34 cellular contexts compared by ENCODE assay signal in the genomic region with DNA sequence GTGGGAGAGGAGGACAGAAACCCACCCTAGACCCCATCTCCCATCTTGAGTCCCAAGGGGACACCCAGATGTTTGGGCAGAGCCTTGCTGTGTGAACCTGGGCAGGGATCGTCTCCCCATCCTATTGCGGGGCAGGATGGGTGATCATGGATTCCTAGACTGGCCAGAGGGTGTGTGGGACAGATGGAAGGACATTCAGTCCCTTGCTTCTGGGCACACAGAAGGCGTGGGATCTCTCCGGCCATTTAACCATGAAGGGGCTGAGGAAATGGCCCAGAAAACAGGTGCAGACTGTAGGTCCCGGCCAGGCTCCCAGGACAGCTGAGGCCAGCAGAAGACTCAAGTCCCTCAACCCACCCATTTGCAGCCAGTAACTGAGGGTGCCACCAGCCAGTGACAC. TPM values are rescaled to one million over a fixed set of nuclear protein-coding genes. Genes with fewer than 3 reads are reported as not detected.
"Had no signal": no experiment of that assay in that cellular context is flagged by ENCODE, and none has a peak within 500 bp of the region (broad histone marks: within the 10 kb centered on the region; RNA-seq: fewer than 3 reads in every experiment).

No MANE protein-coding gene starts in this region.

- H3K9me3 ChIP-seq: body of pancreas, breast epithelium had no signal

- H3K27me3 ChIP-seq: brain microvascular endothelial cell, breast epithelium had no signal

- H3K27ac ChIP-seq: body of pancreas, brain microvascular endothelial cell, VCaP had no signal

- H3K27ac Mint-ChIP-seq: activated B cell treated with CpG ODN at 0.5 μM for 24 hours; activated CD4-positive, alpha-beta memory T cell treated with anti-CD3 and anti-CD28 coated beads for 36 hours; activated CD4-positive, alpha-beta T cell treated with anti-CD3 and anti-CD28 coated beads, Interleukin-2, amount 10 ng/mL, durations not matched to agents 24 days and 14 days; activated CD8-positive, alpha-beta T cell treated with anti-CD3 and anti-CD28 coated beads for 36 hours; activated naive CD4-positive, alpha-beta T cell treated with anti-CD3 and anti-CD28 coated beads, Interleukin-2, amount 10 ng/mL, durations not matched to agents 7 days and 5 days; activated naive CD4-positive, alpha-beta T cell treated with anti-CD3 and anti-CD28 coated beads, Interleukin-2, amount 50 U/mL, for 24 hours; activated naive CD8-positive, alpha-beta T cell; activated naive CD8-positive, alpha-beta T cell treated with anti-CD3 and anti-CD28 coated beads, Interleukin-2, amount 10 ng/mL, durations not matched to agents 7 days and 5 days; activated naive CD8-positive, alpha-beta T cell treated with anti-CD3 and anti-CD28 coated beads, Interleukin-2, amount 50 U/mL, for 24 hours; activated T-cell treated with anti-CD3 and anti-CD28 coated beads, Interleukin-2, amount 50 U/mL, for 24 hours; activated T-helper 2 cell treated with anti-CD3 and anti-CD28 coated beads, Interferon-gamma antibody, Interleukin-2, Interleukin-4, amounts not matched to agents 10 μg/mL and 5 μg/mL and 100 μg/mL, durations not matched to agents 14 hours and 24 hours and 36 hours; T-helper 1 cell treated with Interleukin-12 subunit alpha and Interleukin-12 subunit beta and Interleukin-4 antibody, amounts not matched to agents 30 μg/mL and 1 μg/mL, for 36 hours; T-helper 2 cell treated with Interferon-gamma antibody and Interleukin-4, amounts not matched to agents 5 μg/mL and 100 μg/mL, for 36 hours had no signal

- H3K36me3 ChIP-seq: brain microvascular endothelial cell, breast epithelium had no signal

- H3K36me3 Mint-ChIP-seq: activated CD4-positive, alpha-beta memory T cell treated with anti-CD3 and anti-CD28 coated beads for 36 hours; activated naive CD4-positive, alpha-beta T cell treated with anti-CD3 and anti-CD28 coated beads, Interleukin-2, amount 10 ng/mL, durations not matched to agents 7 days and 5 days; activated naive CD4-positive, alpha-beta T cell treated with anti-CD3 and anti-CD28 coated beads, Interleukin-2, amount 50 U/mL, for 24 hours; activated naive CD8-positive, alpha-beta T cell; activated naive CD8-positive, alpha-beta T cell treated with anti-CD3 and anti-CD28 coated beads, Interleukin-2, amount 10 ng/mL, durations not matched to agents 7 days and 5 days had no signal

- DNase-seq: activated B cell treated with CpG ODN at 0.5 μM for 24 hours; activated CD4-positive, alpha-beta memory T cell treated with anti-CD3 and anti-CD28 coated beads for 36 hours; activated CD4-positive, alpha-beta T cell treated with anti-CD3 and anti-CD28 coated beads for 4 hours; activated CD4-positive, alpha-beta T cell treated with anti-CD3 and anti-CD28 coated beads, Interleukin-2, amount 10 ng/mL, durations not matched to agents 24 days and 14 days; activated CD4-positive, alpha-beta T cell treated with anti-CD3 and anti-CD28 coated beads, Interleukin-2, amount 50 U/mL, for 1 hour; activated CD4-positive, alpha-beta T cell treated with anti-CD3 and anti-CD28 coated beads, Interleukin-2, amount 50 U/mL, for 4 hours; activated CD4-positive, CD25-positive, alpha-beta regulatory T cell treated with anti-CD3 and anti-CD28 coated beads, Interleukin-2, amount 50 U/mL, for 72 hours; activated CD8-positive, alpha-beta memory T cell treated with anti-CD3 and anti-CD28 coated beads, Interleukin-2, amount 50 U/mL, for 4 hours; activated CD8-positive, alpha-beta T cell treated with anti-CD3 and anti-CD28 coated beads for 36 hours; activated effector memory CD4-positive, alpha-beta T cell treated with Interleukin-2 at 50 U/mL for 16 hours; activated gamma-delta T cell; activated naive CD4-positive, alpha-beta T cell treated with anti-CD3 and anti-CD28 coated beads, Interleukin-2, amount 10 ng/mL, durations not matched to agents 7 days and 5 days; activated naive CD4-positive, alpha-beta T cell treated with Interleukin-2 at 50 U/mL for 16 hours; activated naive CD8-positive, alpha-beta T cell treated with anti-CD3 and anti-CD28 coated beads, Interleukin-2, amount 10 ng/mL, durations not matched to agents 7 days and 5 days; activated naive CD8-positive, alpha-beta T cell treated with anti-CD3 and anti-CD28 coated beads, Interleukin-2, amount 50 U/mL, for 24 hours; activated T-cell treated with anti-CD3 and anti-CD28 coated beads, Interleukin-2, amount 50 U/mL, for 24 hours; activated T-cell treated with anti-CD3 and anti-CD28 coated beads, Interleukin-2, amount 50 U/mL, for 48 hours; amygdala; anterior cingulate cortex; body of pancreas; brain microvascular endothelial cell; central memory CD4-positive, alpha-beta T cell; T-helper 1 cell; T-helper 2 cell; T-helper 9 cell had no signal

- H3K9me3 Mint-ChIP-seq: activated B cell treated with CpG ODN at 0.5 μM for 24 hours; activated CD4-positive, alpha-beta memory T cell treated with anti-CD3 and anti-CD28 coated beads for 36 hours; activated CD4-positive, alpha-beta T cell treated with anti-CD3 and anti-CD28 coated beads, Interleukin-2, amount 10 ng/mL, durations not matched to agents 24 days and 14 days; activated CD8-positive, alpha-beta T cell treated with anti-CD3 and anti-CD28 coated beads for 36 hours; activated naive CD4-positive, alpha-beta T cell treated with anti-CD3 and anti-CD28 coated beads, Interleukin-2, amount 10 ng/mL, durations not matched to agents 7 days and 5 days; activated naive CD4-positive, alpha-beta T cell treated with anti-CD3 and anti-CD28 coated beads, Interleukin-2, amount 50 U/mL, for 24 hours; activated naive CD8-positive, alpha-beta T cell treated with anti-CD3 and anti-CD28 coated beads, Interleukin-2, amount 10 ng/mL, durations not matched to agents 7 days and 5 days; activated naive CD8-positive, alpha-beta T cell treated with anti-CD3 and anti-CD28 coated beads, Interleukin-2, amount 50 U/mL, for 24 hours; activated T-cell treated with anti-CD3 and anti-CD28 coated beads, Interleukin-2, amount 50 U/mL, for 24 hours; activated T-helper 2 cell treated with anti-CD3 and anti-CD28 coated beads, Interferon-gamma antibody, Interleukin-2, Interleukin-4, amounts not matched to agents 10 μg/mL and 5 μg/mL and 100 μg/mL, durations not matched to agents 14 hours and 24 hours and 36 hours; T-helper 1 cell treated with Interleukin-12 subunit alpha and Interleukin-12 subunit beta and Interleukin-4 antibody, amounts not matched to agents 30 μg/mL and 1 μg/mL, for 36 hours; T-helper 2 cell treated with Interferon-gamma antibody and Interleukin-4, amounts not matched to agents 5 μg/mL and 100 μg/mL, for 36 hours had no signal

- H3K4me3 Mint-ChIP-seq: activated B cell treated with CpG ODN at 0.5 μM for 24 hours; activated CD4-positive, alpha-beta memory T cell treated with anti-CD3 and anti-CD28 coated beads for 36 hours; activated CD4-positive, alpha-beta T cell treated with anti-CD3 and anti-CD28 coated beads, Interleukin-2, amount 10 ng/mL, durations not matched to agents 24 days and 14 days; activated CD8-positive, alpha-beta T cell treated with anti-CD3 and anti-CD28 coated beads for 36 hours; activated naive CD4-positive, alpha-beta T cell treated with anti-CD3 and anti-CD28 coated beads, Interleukin-2, amount 10 ng/mL, durations not matched to agents 7 days and 5 days; activated naive CD4-positive, alpha-beta T cell treated with anti-CD3 and anti-CD28 coated beads, Interleukin-2, amount 50 U/mL, for 24 hours; activated naive CD8-positive, alpha-beta T cell; activated naive CD8-positive, alpha-beta T cell treated with anti-CD3 and anti-CD28 coated beads, Interleukin-2, amount 10 ng/mL, durations not matched to agents 7 days and 5 days; activated naive CD8-positive, alpha-beta T cell treated with anti-CD3 and anti-CD28 coated beads, Interleukin-2, amount 50 U/mL, for 24 hours; activated T-cell treated with anti-CD3 and anti-CD28 coated beads, Interleukin-2, amount 50 U/mL, for 24 hours; T-helper 1 cell treated with Interleukin-12 subunit alpha and Interleukin-12 subunit beta and Interleukin-4 antibody, amounts not matched to agents 30 μg/mL and 1 μg/mL, for 36 hours; T-helper 2 cell treated with Interferon-gamma antibody and Interleukin-4, amounts not matched to agents 5 μg/mL and 100 μg/mL, for 36 hours had no signal

- H3K4me3 ChIP-seq: body of pancreas, breast epithelium had no signal

- H3K4me1 Mint-ChIP-seq: activated B cell treated with CpG ODN at 0.5 μM for 24 hours; activated naive CD4-positive, alpha-beta T cell treated with anti-CD3 and anti-CD28 coated beads, Interleukin-2, amount 50 U/mL, for 24 hours had no signal

RNA-seq across cellular contexts. Expression of a gene that starts 29.9 kb away (rescaled TPM):
- total RNA-seq: activated B cell treated with CpG ODN at 0.5 μM for 24 hours; activated CD4-positive, alpha-beta memory T cell treated with anti-CD3 and anti-CD28 coated beads for 36 hours; activated CD8-positive, alpha-beta memory T cell treated with anti-CD3 and anti-CD28 coated beads for 36 hours; activated naive CD8-positive, alpha-beta T cell treated with anti-CD3 and anti-CD28 coated beads, Interleukin-2, amount 10 ng/mL, durations not matched to agents 7 days and 5 days had no signal

RNA-seq across cellular contexts. Expression of a gene that starts 57.5 kb away (rescaled TPM):
- total RNA-seq: activated B cell treated with CpG ODN at 0.5 μM for 24 hours; activated naive CD8-positive, alpha-beta T cell treated with anti-CD3 and anti-CD28 coated beads, Interleukin-2, amount 10 ng/mL, durations not matched to agents 7 days and 5 days; astrocyte had no signal
